Comparison of ENCODE assay signal across 1 cellular context in genomic region chr7:26723140-26723539, GRCh38.
TF ChIP-seq lines count a peak whose summit lies in the region.

No MANE protein-coding gene starts in this region.

TF ChIP-seq in GM23338, 12 proteins besides CTCF, POLR2A, EP300 and RAD21 (continued from another document):
- no peak for TF ChIP-seq REST (IDR thresholded peaks at IDR 0.05; ENCODE audit: unreplicated experiment)
TF ChIP-seq in GM23338: peak in this region for 0.
